ENCODE assay signal across 19 cellular contexts in genomic region chr2:29522951-29523669, GRCh38.
DNase-seq lines count a peak whose midpoint lies in the region; ATAC-seq, FAIRE-seq and TF ChIP-seq lines count a peak whose summit lies in the region.
"Had no signal": no experiment of that assay in that cellular context is flagged by ENCODE, and none has a peak within 500 bp of the region (broad histone marks: within the 10 kb centered on the region; RNA-seq: fewer than 3 reads in every experiment).

No MANE protein-coding gene starts in this region.

- H4K20me1 ChIP-seq in Karpas-422 (ENCODE audit: insufficient read depth, low read depth, low read length), result no peaks in the 10 kb centered on the region
- H4K20me1 ChIP-seq in astrocyte (ENCODE audit: insufficient read depth, low read length), result no peaks in the 10 kb centered on the region

- H3K79me2 ChIP-seq in Karpas-422 (ENCODE audit: low read length) (no peaks in the 10 kb centered on the region), astrocyte (ENCODE audit: insufficient read depth, low read length) (no peaks in the 10 kb centered on the region)

- no peaks in the 10 kb centered on the region for H3K36me3 Mint-ChIP-seq in astrocyte (ENCODE audit: low read depth, unreplicated experiment)
- no peaks in the 10 kb centered on the region for H3K36me3 Mint-ChIP-seq in naive thymus-derived CD8-positive, alpha-beta T cell
- H3K36me3 Mint-ChIP-seq: activated naive CD8-positive, alpha-beta T cell treated with anti-CD3 and anti-CD28 coated beads for 36 hours had no signal

- peaks cover 5% of the 10 kb centered on the region for H3K9me3 Mint-ChIP-seq in astrocyte (ENCODE audit: unreplicated experiment)
- H3K9me3 Mint-ChIP-seq in naive thymus-derived CD8-positive, alpha-beta T cell, result no peaks in the 10 kb centered on the region
- H3K9me3 Mint-ChIP-seq: activated naive CD8-positive, alpha-beta T cell treated with anti-CD3 and anti-CD28 coated beads for 36 hours had no signal

- FAIRE-seq in astrocyte (lab: Jason Lieb, UNC), result peak; percentile 80
- FAIRE-seq: A204.1, colon had no signal

- H3K27ac ChIP-seq in Karpas-422 (ENCODE audit: low read length), result no peak overlapping the region
- H3K27ac ChIP-seq in astrocyte (ENCODE audit: low read depth, low read length), result peak overlapping the region; percentile 35
- H3K27ac ChIP-seq: neutrophil, RWPE1, skin epidermis had no signal

- H3K4me1 Mint-ChIP-seq in astrocyte (ENCODE audit: low read depth, unreplicated experiment), result peaks cover 22% of the 10 kb centered on the region
- H3K4me1 Mint-ChIP-seq in naive thymus-derived CD8-positive, alpha-beta T cell, result peaks cover 0 to 6% (median 3%) of the 10 kb centered on the region in 4 donors
- H3K4me1 Mint-ChIP-seq: activated naive CD8-positive, alpha-beta T cell treated with anti-CD3 and anti-CD28 coated beads for 36 hours had no signal

- H3K4me3 Mint-ChIP-seq in astrocyte (ENCODE audit: unreplicated experiment), result no peak overlapping the region
- peak overlapping the region in 1 of 10 donors; percentile 11 for H3K4me3 Mint-ChIP-seq in naive thymus-derived CD8-positive, alpha-beta T cell
- H3K4me3 Mint-ChIP-seq: activated naive CD8-positive, alpha-beta T cell treated with anti-CD3 and anti-CD28 coated beads for 36 hours; stimulated activated naive CD8-positive, alpha-beta T cell treated with anti-CD3 and anti-CD28 coated beads, Interleukin-15, Interleukin-2, amounts not matched to agents 100 ng/mL and 50 ng/mL, for 24 hours had no signal

- no peak for ATAC-seq in naive thymus-derived CD8-positive, alpha-beta T cell
- ATAC-seq in GM21576 (IDR thresholded peaks at IDR 0.05; ENCODE audit: unreplicated experiment) (no peak), left lobe of liver (no peak)

- H3K9me3 ChIP-seq in Karpas-422 (ENCODE audit: low read length) (no peaks in the 10 kb centered on the region), astrocyte (ENCODE audit: insufficient read depth, low read depth, low read length) (no peaks in the 10 kb centered on the region)
- H3K9me3 ChIP-seq: neutrophil had no signal

- H3K27me3 ChIP-seq in Karpas-422 (ENCODE audit: low read length), result no peaks in the 10 kb centered on the region
- H3K27me3 ChIP-seq in astrocyte (ENCODE audit: insufficient read depth, low read length), result no peaks in the 10 kb centered on the region
- H3K27me3 ChIP-seq: neutrophil had no signal

- H3K4me3 ChIP-seq in AG04449 (ENCODE audit: low read depth, low read length), result no peak overlapping the region
- H3K4me3 ChIP-seq in Karpas-422 (ENCODE audit: low read length), result no peak overlapping the region; the same call in 1 of the 2 replicates
- no peak overlapping the region for H3K4me3 ChIP-seq in astrocyte (ENCODE audit: insufficient read depth, low read depth, low read length)
- H3K4me3 ChIP-seq: skin epidermis had no signal

- POLR2A ChIA-PET in AG04449 (lab: Yijun Ruan, JAX), result no interaction called here
- POLR2A ChIA-PET in naive thymus-derived CD8-positive, alpha-beta T cell (lab: Charles Lee), result no interaction called here

- no peaks in the 10 kb centered on the region for H3K36me3 ChIP-seq in Karpas-422 (ENCODE audit: insufficient read depth, low read length)
- no peaks in the 10 kb centered on the region for H3K36me3 ChIP-seq in astrocyte (ENCODE audit: insufficient read depth, low read length)
- H3K36me3 ChIP-seq: neutrophil had no signal

- no peaks in the 10 kb centered on the region for H3K9me2 ChIP-seq in Karpas-422 (replicated peaks; ENCODE audit: insufficient read depth, low read length)

- CTCF ChIA-PET in AG04449 (lab: Yijun Ruan, JAX), result no interaction called here

- H2AFZ ChIP-seq in Karpas-422 (ENCODE audit: low read length) (no peak overlapping the region), astrocyte (ENCODE audit: low read depth, low read length) (no peak overlapping the region)

- H3K9ac ChIP-seq in Karpas-422 (ENCODE audit: low read length), result no peak overlapping the region
- H3K9ac ChIP-seq in astrocyte (ENCODE audit: low read length), result no peak overlapping the region

- DNase-seq in AG04449 (ENCODE audit: low read depth, low spot score) (peak; percentile 50), Karpas-422 (no peak), astrocyte (ENCODE audit: low read depth) (peak; percentile 63), foreskin melanocyte (peak; percentile 11), left lobe of liver (ENCODE audit: low spot score) (no peak)
- DNase-seq in naive thymus-derived CD8-positive, alpha-beta T cell, result no peak
- no peak for DNase-seq in stimulated activated CD4-positive, alpha-beta T cell treated with anti-CD3 and anti-CD28 coated beads, Interleukin-4, amount 100 ng/mL, for 4 hours
- DNase-seq: activated CD4-positive, alpha-beta T cell treated with anti-CD3 and anti-CD28 coated beads for 48 hours; activated naive CD8-positive, alpha-beta T cell treated with anti-CD3 and anti-CD28 coated beads for 36 hours; COR-L47; NCI-H2029 treated with DMSO at 0.1 percent for 48 hours; NCI-H748 treated with DMSO at 0.1 percent for 48 hours had no signal

- TF ChIP-seq CTCF in AG04449 (IDR thresholded peaks at IDR 0.05; ENCODE audit: insufficient read depth, low read length, missing control alignments), result no peak
- TF ChIP-seq CTCF in astrocyte (IDR thresholded peaks at IDR 0.05; ENCODE audit: insufficient read depth, low read depth, low read length), result no peak

- H3K4me2 ChIP-seq in Karpas-422 (ENCODE audit: low read depth, low read length, poor library complexity, severe bottlenecking) (peak overlapping the region; percentile 28), astrocyte (ENCODE audit: low read length) (peak overlapping the region; percentile 55)

- H3K27me3 Mint-ChIP-seq in astrocyte (ENCODE audit: low read depth, unreplicated experiment), result peaks cover 2% of the 10 kb centered on the region
- peaks cover 2 to 17% (median 4%) of the 10 kb centered on the region in 5 donors for H3K27me3 Mint-ChIP-seq in naive thymus-derived CD8-positive, alpha-beta T cell
- H3K27me3 Mint-ChIP-seq: activated naive CD8-positive, alpha-beta T cell treated with anti-CD3 and anti-CD28 coated beads for 36 hours had no signal

- H3K4me1 ChIP-seq in Karpas-422 (ENCODE audit: low read length) (peaks cover 12% of the 10 kb centered on the region), astrocyte (ENCODE audit: insufficient read depth, low read length) (peaks cover 20% of the 10 kb centered on the region)

- no peak overlapping the region for H3K27ac Mint-ChIP-seq in astrocyte (ENCODE audit: unreplicated experiment)
- H3K27ac Mint-ChIP-seq in naive thymus-derived CD8-positive, alpha-beta T cell, result no peak overlapping the region
- H3K27ac Mint-ChIP-seq: activated naive CD8-positive, alpha-beta T cell treated with anti-CD3 and anti-CD28 coated beads for 36 hours; stimulated activated naive CD8-positive, alpha-beta T cell treated with anti-CD3 and anti-CD28 coated beads, Interleukin-15, Interleukin-2, amounts not matched to agents 100 ng/mL and 50 ng/mL, for 24 hours had no signal

Comparison
In these comparisons a context has a peak if more than half of its experiments do, and no peak if none do; other contexts are left out.
1. DNase-seq: peak in AG04449 (single experiment), astrocyte (single experiment) and foreskin melanocyte (single experiment); none in Karpas-422 (single experiment), naive thymus-derived CD8-positive, alpha-beta T cell (0 of 10), stimulated activated CD4-positive, alpha-beta T cell treated with anti-CD3 and anti-CD28 coated beads, Interleukin-4, amount 100 ng/mL, for 4 hours (0 of 2) and left lobe of liver (single experiment).